8 cellular contexts compared by ENCODE assay signal in the genomic region with DNA sequence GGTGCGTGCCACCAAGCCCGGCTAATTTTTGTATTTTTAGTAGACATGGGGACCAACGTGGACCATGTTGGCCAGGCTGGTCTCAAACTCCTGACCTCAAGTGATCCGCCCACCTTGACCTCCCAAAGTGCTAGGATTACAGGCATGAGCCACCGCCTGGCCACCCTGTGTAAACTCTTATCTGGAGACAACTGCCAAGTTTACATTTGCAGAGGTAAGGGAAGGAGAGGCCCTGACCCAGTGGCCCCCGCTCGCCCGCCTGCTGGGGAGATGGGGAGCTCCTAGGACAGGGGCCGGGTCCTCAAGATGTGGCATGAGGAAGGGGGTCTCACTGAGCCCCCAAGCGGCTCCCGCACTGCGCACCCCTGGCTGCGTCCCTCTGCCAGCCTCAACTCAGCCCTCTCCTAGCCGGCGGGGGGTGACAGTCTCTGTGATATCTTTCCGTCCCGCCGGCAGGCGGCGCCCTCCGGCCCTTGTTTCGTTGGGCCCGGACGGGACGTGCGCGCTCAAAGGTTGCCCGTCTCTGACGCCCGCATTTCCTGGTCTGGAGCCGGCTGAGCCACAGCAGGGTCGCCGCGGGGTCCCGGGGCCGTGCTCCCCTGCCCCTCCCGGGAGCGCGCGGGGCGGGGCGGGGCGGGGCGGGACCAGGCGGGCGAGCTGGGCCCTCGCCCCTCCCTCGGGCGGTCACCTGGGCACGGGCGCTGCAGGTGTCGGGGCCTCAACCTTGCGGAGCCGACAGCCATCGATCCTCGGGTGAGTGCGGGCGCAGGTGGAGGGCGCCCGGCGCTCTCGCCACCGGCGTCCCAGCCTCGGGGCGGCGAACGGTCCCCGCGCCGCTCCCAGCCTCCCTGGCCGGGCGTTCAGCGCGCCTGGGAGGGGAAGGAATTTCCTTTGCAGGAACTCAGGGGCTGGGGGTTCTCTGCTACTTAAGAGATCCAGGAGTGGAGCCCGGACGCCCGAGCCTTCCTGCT. TPM values are rescaled to one million over a fixed set of nuclear protein-coding genes. Genes with fewer than 3 reads are reported as not detected.
A peak's percentile ranks its signal among the peaks of the same experiment; 100 is the strongest.
DNase-seq lines count a peak whose midpoint lies in the region; ATAC-seq lines count a peak whose summit lies in the region.

A gene with protein sequence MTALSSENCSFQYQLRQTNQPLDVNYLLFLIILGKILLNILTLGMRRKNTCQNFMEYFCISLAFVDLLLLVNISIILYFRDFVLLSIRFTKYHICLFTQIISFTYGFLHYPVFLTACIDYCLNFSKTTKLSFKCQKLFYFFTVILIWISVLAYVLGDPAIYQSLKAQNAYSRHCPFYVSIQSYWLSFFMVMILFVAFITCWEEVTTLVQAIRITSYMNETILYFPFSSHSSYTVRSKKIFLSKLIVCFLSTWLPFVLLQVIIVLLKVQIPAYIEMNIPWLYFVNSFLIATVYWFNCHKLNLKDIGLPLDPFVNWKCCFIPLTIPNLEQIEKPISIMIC (plus strand): TSS at position 533 of the 971 bp plus-strand sequence. CDS start 45,978 bp downstream, outside the sequence.

- H3K27me3 ChIP-seq in esophagus (ENCODE audit: control insufficient read depth in 1 of 2, insufficient read depth in 2 of 2, low read length in 2 of 2): no peaks in the 10 kb centered on the region

- no peak within 1 kb of the TSS for H3K27ac ChIP-seq in esophagus (ENCODE audit: low read depth in 2 of 2, low read length in 1 of 2)

- no peaks in the 10 kb centered on the region for H3K9me3 ChIP-seq in esophagus (ENCODE audit: control insufficient read depth in 2 of 2, insufficient read depth in 1 of 2, low read depth in 1 of 2, low read length in 1 of 2)

- H3K36me3 ChIP-seq in esophagus (ENCODE audit: control insufficient read depth in 2 of 2, insufficient read depth in 2 of 2, low read length in 1 of 2): no peaks in the 10 kb centered on the region

- no peaks in the 10 kb centered on the region for H3K27me3 Mint-ChIP-seq in activated CD8-positive, alpha-beta memory T cell treated with anti-CD3 and anti-CD28 coated beads, Interleukin-2, amount 10 ng/mL, durations not matched to agents 7 days and 5 days

- H3K9me3 Mint-ChIP-seq in activated CD8-positive, alpha-beta memory T cell treated with anti-CD3 and anti-CD28 coated beads, Interleukin-2, amount 10 ng/mL, durations not matched to agents 7 days and 5 days (ENCODE audit: low read depth): no peaks in the 10 kb centered on the region
- H3K9me3 Mint-ChIP-seq in stimulated activated effector memory CD8-positive, alpha-beta T cell treated with anti-CD3 and anti-CD28 coated beads, Interleukin-12 subunit alpha, Interleukin-12 subunit beta, amount 100 ng/mL, for 72 hours: no peaks in the 10 kb centered on the region

- DNase-seq in COLO668 (lab: John Stamatoyannopoulos, UW; ENCODE audit: unreplicated experiment) (peak; percentile 85), NCI-H82 (lab: John Stamatoyannopoulos, UW) (peak; percentile 92), myocyte (ENCODE audit: low read depth) (peak; percentile 30)
- DNase-seq in activated CD8-positive, alpha-beta memory T cell treated with anti-CD3 and anti-CD28 coated beads, Interleukin-2, amount 10 ng/mL, durations not matched to agents 7 days and 5 days: peak; percentile 87
- DNase-seq in stimulated activated effector memory CD8-positive, alpha-beta T cell treated with anti-CD3 and anti-CD28 coated beads, Interleukin-12 subunit alpha, Interleukin-12 subunit beta, amount 100 ng/mL, for 72 hours (ENCODE audit: low spot score in 2 of 2): peak; percentile 85 to 91

- peaks cover 10% of the 10 kb centered on the region for H3K36me3 Mint-ChIP-seq in activated CD8-positive, alpha-beta memory T cell treated with anti-CD3 and anti-CD28 coated beads, Interleukin-2, amount 10 ng/mL, durations not matched to agents 7 days and 5 days
- peaks cover 5% of the 10 kb centered on the region for H3K36me3 Mint-ChIP-seq in stimulated activated effector memory CD8-positive, alpha-beta T cell treated with anti-CD3 and anti-CD28 coated beads, Interleukin-12 subunit alpha, Interleukin-12 subunit beta, amount 100 ng/mL, for 72 hours

- peak within 1 kb of the TSS; percentile 81 for H3K4me3 Mint-ChIP-seq in activated CD8-positive, alpha-beta memory T cell treated with anti-CD3 and anti-CD28 coated beads, Interleukin-2, amount 10 ng/mL, durations not matched to agents 7 days and 5 days
- peak within 1 kb of the TSS; percentile 76 for H3K4me3 Mint-ChIP-seq in stimulated activated effector memory CD8-positive, alpha-beta T cell treated with anti-CD3 and anti-CD28 coated beads, Interleukin-12 subunit alpha, Interleukin-12 subunit beta, amount 100 ng/mL, for 72 hours

- peaks cover 34% of the 10 kb centered on the region for H3K4me1 Mint-ChIP-seq in activated CD8-positive, alpha-beta memory T cell treated with anti-CD3 and anti-CD28 coated beads, Interleukin-2, amount 10 ng/mL, durations not matched to agents 7 days and 5 days
- peaks cover 38% of the 10 kb centered on the region for H3K4me1 Mint-ChIP-seq in stimulated activated effector memory CD8-positive, alpha-beta T cell treated with anti-CD3 and anti-CD28 coated beads, Interleukin-12 subunit alpha, Interleukin-12 subunit beta, amount 100 ng/mL, for 72 hours

- ATAC-seq in GM19438 (IDR thresholded peaks at IDR 0.05; ENCODE audit: low read depth, unreplicated experiment) (peak; percentile 77), HG03520 (IDR thresholded peaks at IDR 0.05; ENCODE audit: unreplicated experiment) (peak; percentile 85)
- ATAC-seq in activated CD8-positive, alpha-beta memory T cell treated with anti-CD3 and anti-CD28 coated beads, Interleukin-2, amount 10 ng/mL, durations not matched to agents 7 days and 5 days: peak; percentile 90
- peak; percentile 95 for ATAC-seq in stimulated activated effector memory CD8-positive, alpha-beta T cell treated with anti-CD3 and anti-CD28 coated beads, Interleukin-12 subunit alpha, Interleukin-12 subunit beta, amount 100 ng/mL, for 72 hours

- CTCF ChIA-PET in activated CD8-positive, alpha-beta memory T cell treated with anti-CD3 and anti-CD28 coated beads, Interleukin-2, amount 10 ng/mL, durations not matched to agents 7 days and 5 days (lab: Charles Lee): interaction anchor here (0.9 to 2.0 kb wide), 11 partner anchors 9 to 71 kb away, joined by 3 to 8 read pairs (median 4); partner anchors contain the start of gene SEC62

- peak within 1 kb of the TSS; percentile 56 for H3K27ac Mint-ChIP-seq in activated CD8-positive, alpha-beta memory T cell treated with anti-CD3 and anti-CD28 coated beads, Interleukin-2, amount 10 ng/mL, durations not matched to agents 7 days and 5 days
- no peak within 1 kb of the TSS for H3K27ac Mint-ChIP-seq in stimulated activated effector memory CD8-positive, alpha-beta T cell treated with anti-CD3 and anti-CD28 coated beads, Interleukin-12 subunit alpha, Interleukin-12 subunit beta, amount 100 ng/mL, for 72 hours

- H3K4me1 ChIP-seq in esophagus (ENCODE audit: control insufficient read depth in 2 of 2, insufficient read depth in 2 of 2, low read length in 1 of 2): no peaks in the 10 kb centered on the region

- peak within 1 kb of the TSS; percentile 60 to 69 for H3K4me3 ChIP-seq in esophagus (ENCODE audit: low read depth in 1 of 2, low read length in 2 of 2)

- WGBS in esophagus, 2 donors: 5% methylated on average over 68 to 78 of the region's 78 CpGs

RNA-seq across cellular contexts. Expression of the gene that starts here (rescaled TPM):
- 1 to 10 TPM; 3.6 to 6.4 TPM for total RNA-seq in activated CD8-positive, alpha-beta memory T cell treated with anti-CD3 and anti-CD28 coated beads, Interleukin-2, amount 10 ng/mL, durations not matched to agents 7 days and 5 days
- 1 to 10 TPM in 1 of 2 donors, under 1 TPM in 1; 0.69 to 2.1 TPM for polyA plus RNA-seq in esophagus
- 0.31 and 1.1 TPM in 2 replicates for total RNA-seq in myocyte
- 0.59 TPM for polyA plus RNA-seq in myocyte (2012)

Comparison
In these comparisons a context has a peak if more than half of its experiments do, and no peak if none do; other contexts are left out.
1. DNase-seq: peak in every context shown above with its lines; median percentile 92 in NCI-H82; 88 in stimulated activated effector memory CD8-positive, alpha-beta T cell treated with anti-CD3 and anti-CD28 coated beads, Interleukin-12 subunit alpha, Interleukin-12 subunit beta, amount 100 ng/mL, for 72 hours; 87 in activated CD8-positive, alpha-beta memory T cell treated with anti-CD3 and anti-CD28 coated beads, Interleukin-2, amount 10 ng/mL, durations not matched to agents 7 days and 5 days; 85 in COLO668; 30 in myocyte.